1 cellular context compared by ENCODE assay signal in the genomic region with DNA sequence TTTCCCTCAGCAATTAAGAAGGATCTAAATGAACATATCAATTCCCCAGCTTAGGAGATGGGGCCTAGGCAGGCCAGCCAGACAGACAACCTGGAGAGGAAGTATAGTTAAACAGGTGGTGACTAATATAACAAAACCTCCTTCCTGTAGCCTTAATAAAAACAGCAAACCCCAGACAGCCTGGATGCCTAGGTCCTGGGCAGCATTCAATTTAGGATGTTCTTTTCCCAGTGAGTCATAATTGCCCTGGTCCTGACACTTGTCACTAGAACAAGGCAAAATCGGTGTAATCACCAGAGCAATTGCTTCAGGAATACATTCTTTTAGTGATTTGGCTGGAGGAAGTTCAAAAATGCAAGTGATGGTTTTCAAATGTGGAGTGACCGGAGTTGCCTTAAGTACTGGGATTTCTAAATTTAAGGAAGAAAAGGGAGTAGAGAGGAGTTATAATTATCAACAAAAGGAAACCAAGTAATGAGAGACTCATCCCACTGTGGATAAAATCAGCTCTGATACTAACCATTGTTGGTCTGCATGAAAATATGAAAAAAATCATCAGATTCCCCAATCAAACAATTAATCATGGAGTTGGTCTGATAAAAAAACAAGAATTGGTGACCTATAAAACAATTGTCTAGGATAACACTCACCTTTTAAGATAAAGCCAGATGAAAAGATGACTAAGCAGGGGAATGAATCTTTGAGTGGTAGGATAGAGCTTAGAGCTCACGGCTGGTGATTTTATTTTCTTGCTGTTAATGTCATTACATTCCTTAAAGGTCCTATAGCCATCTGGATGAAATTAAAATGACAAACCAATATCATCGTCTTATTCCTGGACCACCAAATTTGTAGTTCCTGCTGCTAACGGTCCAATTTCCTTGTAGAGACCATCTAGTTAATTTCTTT.
TF ChIP-seq lines count a peak whose summit lies in the region.

No MANE protein-coding gene starts in this region.

TF ChIP-seq in endothelial cell of umbilical vein, 7 proteins besides CTCF, POLR2A, EP300 and RAD21 (continued from another document):
- TF ChIP-seq EZH2 (IDR thresholded peaks at IDR 0.05; ENCODE audit: borderline replicate concordance, low read depth, low read length, severe bottlenecking) (no peak), GATA2 (IDR thresholded peaks at IDR 0.05; ENCODE audit: insufficient read depth, insufficient read length, low read depth, low read length) (peak; percentile 68), MYC (IDR thresholded peaks at IDR 0.05; ENCODE audit: low read depth, low read length) (no peak), JUN (IDR thresholded peaks at IDR 0.05; ENCODE audit: borderline replicate concordance, insufficient read depth, insufficient read length, low read depth) (peak; percentile 67)
TF ChIP-seq in endothelial cell of umbilical vein: peak in this region for 4.
